Comparison of ENCODE assay signal across 10 cellular contexts in genomic region chr2:210445116-210445707, GRCh38. TPM values are rescaled to one million over a fixed set of nuclear protein-coding genes. Genes with fewer than 3 reads are reported as not detected.
A peak's percentile ranks its signal among the peaks of the same experiment; 100 is the strongest.
DNase-seq lines count a peak whose midpoint lies in the region; ATAC-seq and TF ChIP-seq lines count a peak whose summit lies in the region.
"Had no signal": no experiment of that assay in that cellular context is flagged by ENCODE, and none has a peak within 500 bp of the region (broad histone marks: within the 10 kb centered on the region; RNA-seq: fewer than 3 reads in every experiment).

No MANE protein-coding gene starts in this region.

- no peak overlapping the region for H3K4me3 ChIP-seq in DND-41 (ENCODE audit: low read depth in 1 of 2, low read length in 2 of 2)
- H3K4me3 ChIP-seq in GM23338: no peak overlapping the region
- no peak overlapping the region for H3K4me3 ChIP-seq in coronary artery
- no peak overlapping the region for H3K4me3 ChIP-seq in neutrophil (ENCODE audit: low read depth in 1 of 2, low read length in 1 of 2)
- H3K4me3 ChIP-seq: SK-N-MC, skin epidermis had no signal

- H3K9me3 ChIP-seq in DND-41 (ENCODE audit: insufficient read depth, low read length, severe bottlenecking): peaks cover 5% of the 10 kb centered on the region
- no peaks in the 10 kb centered on the region for H3K9me3 ChIP-seq in neutrophil

- peaks cover 19% of the 10 kb centered on the region; the same call in 1 of the 2 replicates for H3K79me2 ChIP-seq in DND-41 (ENCODE audit: insufficient read depth, low read length)
- H3K79me2 ChIP-seq in GM23338 (replicated peaks; ENCODE audit: insufficient read depth): peaks cover 10% of the 10 kb centered on the region

- peaks cover 30% of the 10 kb centered on the region for H3K4me1 Mint-ChIP-seq in GM23338

- H3K27me3 Mint-ChIP-seq in GM23338 (ENCODE audit: insufficient read depth, low read depth, poor library complexity): peaks cover 3% of the 10 kb centered on the region

- H2AFZ ChIP-seq in DND-41 (ENCODE audit: low read depth, low read length) (no peak overlapping the region), GM23338 (no peak overlapping the region)

- peak; percentile 72 for TF ChIP-seq CTCF in DND-41 (IDR thresholded peaks at IDR 0.05; ENCODE audit: borderline replicate concordance, extremely low read depth, low read length, poor library complexity, severe bottlenecking)
- TF ChIP-seq CTCF in GM23338 (conservative IDR thresholded peaks at IDR 0.05; ENCODE audit: low read depth in 2 of 2): peak; percentile 62 to 94
- peak; percentile 48 for TF ChIP-seq CTCF in coronary artery (IDR thresholded peaks at IDR 0.05)
- peak; percentile 53 for TF ChIP-seq CTCF in neutrophil (IDR thresholded peaks at IDR 0.05)

- peaks cover 22% of the 10 kb centered on the region; the same call in 2 of the 3 replicates for H3K9me3 Mint-ChIP-seq in GM23338

- no peaks in the 10 kb centered on the region for H3F3A ChIP-seq in GM23338 (replicated peaks; ENCODE audit: low read depth)

- no peaks in the 10 kb centered on the region for H3K4me1 ChIP-seq in DND-41 (ENCODE audit: insufficient read depth, low read length)
- H3K4me1 ChIP-seq in GM23338 (ENCODE audit: insufficient read depth): peaks cover 14% of the 10 kb centered on the region; the same call in 1 of the 2 replicates
- H3K4me1 ChIP-seq in neutrophil (ENCODE audit: control insufficient read depth in 1 of 2, insufficient read depth in 1 of 2, low read depth in 1 of 2, low read length in 1 of 2): peaks cover 0 to 4% of the 10 kb centered on the region in 2 experiments

- no peaks in the 10 kb centered on the region for H3K27me3 ChIP-seq in DND-41 (ENCODE audit: insufficient read depth, low read length, poor library complexity)
- H3K27me3 ChIP-seq in GM23338 (ENCODE audit: insufficient read depth): no peaks in the 10 kb centered on the region
- H3K27me3 ChIP-seq in neutrophil: no peaks in the 10 kb centered on the region

- H3K9ac ChIP-seq in DND-41 (ENCODE audit: low read depth, low read length): no peak overlapping the region

- H3K36me3 ChIP-seq in DND-41 (ENCODE audit: insufficient read depth, low read length): peaks cover 40% of the 10 kb centered on the region; the same call in 1 of the 2 replicates
- no peaks in the 10 kb centered on the region for H3K36me3 ChIP-seq in GM23338 (ENCODE audit: insufficient read depth)
- H3K36me3 ChIP-seq in neutrophil: no peaks in the 10 kb centered on the region

- H3K9me2 ChIP-seq in GM23338 (ENCODE audit: insufficient read depth): no peaks in the 10 kb centered on the region

- H4K20me1 ChIP-seq in DND-41 (ENCODE audit: insufficient read depth, low read length) (peaks cover 10% of the 10 kb centered on the region; the same call in 1 of the 2 replicates), GM23338 (replicated peaks; ENCODE audit: insufficient read depth) (no peaks in the 10 kb centered on the region)

- ATAC-seq in DND-41 (ENCODE audit: insufficient read depth, low read depth): 0 out of 3 replicates have a peak, but pooled peaks have one; percentile 54
- no peak for ATAC-seq in GM23338
- no peak for ATAC-seq in HG03095 (IDR thresholded peaks at IDR 0.05; ENCODE audit: unreplicated experiment)
- no peak for ATAC-seq in HG03457 (IDR thresholded peaks at IDR 0.05; ENCODE audit: unreplicated experiment)
- ATAC-seq in HG02798 (IDR thresholded peaks at IDR 0.05; ENCODE audit: poor library complexity, unreplicated experiment): no peak

- H3K27ac ChIP-seq in DND-41 (ENCODE audit: low read length) (no peak overlapping the region), GM23338 (ENCODE audit: low read depth) (no peak overlapping the region), coronary artery (no peak overlapping the region), neutrophil (no peak overlapping the region)
- H3K27ac ChIP-seq: SK-N-MC, skin epidermis had no signal

- DNase-seq in DND-41 (no peak), GM23338 (ENCODE audit: low spot score) (peak; percentile 58), NCI-H345 (lab: John Stamatoyannopoulos, UW) (peak; percentile 6), coronary artery (ENCODE audit: low spot score) (no peak)

- H3K4me2 ChIP-seq in DND-41 (ENCODE audit: insufficient read depth, low read length): no peak overlapping the region
- H3K4me2 ChIP-seq in GM23338: no peak overlapping the region

- peaks cover 50% of the 10 kb centered on the region for H3K36me3 Mint-ChIP-seq in GM23338 (ENCODE audit: low read depth)

- H3K4me3 Mint-ChIP-seq in GM23338: no peak overlapping the region

- no peak overlapping the region for H3K27ac Mint-ChIP-seq in GM23338

TF ChIP-seq in GM23338, 12 proteins besides CTCF, POLR2A, EP300 and RAD21 (continues in another document):
- TF ChIP-seq EZH2 (IDR thresholded peaks at IDR 0.05; ENCODE audit: low read depth, unreplicated experiment) (no peak), JUNB (IDR thresholded peaks at IDR 0.05; ENCODE audit: unreplicated experiment) (no peak), STAT1 (IDR thresholded peaks at IDR 0.05; ENCODE audit: unreplicated experiment) (no peak), EZH2phosphoT487 (IDR thresholded peaks at IDR 0.05; ENCODE audit: unreplicated experiment) (no peak), ETS1 (IDR thresholded peaks at IDR 0.05) (no peak)
- TF ChIP-seq, protein P1, sequence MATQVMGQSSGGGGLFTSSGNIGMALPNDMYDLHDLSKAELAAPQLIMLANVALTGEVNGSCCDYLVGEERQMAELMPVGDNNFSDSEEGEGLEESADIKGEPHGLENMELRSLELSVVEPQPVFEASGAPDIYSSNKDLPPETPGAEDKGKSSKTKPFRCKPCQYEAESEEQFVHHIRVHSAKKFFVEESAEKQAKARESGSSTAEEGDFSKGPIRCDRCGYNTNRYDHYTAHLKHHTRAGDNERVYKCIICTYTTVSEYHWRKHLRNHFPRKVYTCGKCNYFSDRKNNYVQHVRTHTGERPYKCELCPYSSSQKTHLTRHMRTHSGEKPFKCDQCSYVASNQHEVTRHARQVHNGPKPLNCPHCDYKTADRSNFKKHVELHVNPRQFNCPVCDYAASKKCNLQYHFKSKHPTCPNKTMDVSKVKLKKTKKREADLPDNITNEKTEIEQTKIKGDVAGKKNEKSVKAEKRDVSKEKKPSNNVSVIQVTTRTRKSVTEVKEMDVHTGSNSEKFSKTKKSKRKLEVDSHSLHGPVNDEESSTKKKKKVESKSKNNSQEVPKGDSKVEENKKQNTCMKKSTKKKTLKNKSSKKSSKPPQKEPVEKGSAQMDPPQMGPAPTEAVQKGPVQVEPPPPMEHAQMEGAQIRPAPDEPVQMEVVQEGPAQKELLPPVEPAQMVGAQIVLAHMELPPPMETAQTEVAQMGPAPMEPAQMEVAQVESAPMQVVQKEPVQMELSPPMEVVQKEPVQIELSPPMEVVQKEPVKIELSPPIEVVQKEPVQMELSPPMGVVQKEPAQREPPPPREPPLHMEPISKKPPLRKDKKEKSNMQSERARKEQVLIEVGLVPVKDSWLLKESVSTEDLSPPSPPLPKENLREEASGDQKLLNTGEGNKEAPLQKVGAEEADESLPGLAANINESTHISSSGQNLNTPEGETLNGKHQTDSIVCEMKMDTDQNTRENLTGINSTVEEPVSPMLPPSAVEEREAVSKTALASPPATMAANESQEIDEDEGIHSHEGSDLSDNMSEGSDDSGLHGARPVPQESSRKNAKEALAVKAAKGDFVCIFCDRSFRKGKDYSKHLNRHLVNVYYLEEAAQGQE (IDR thresholded peaks at IDR 0.05; ENCODE audit: unreplicated experiment): no peak

RNA-seq across cellular contexts. Expression of gene LANCL1, which starts 31.3 kb away (rescaled TPM):
- total RNA-seq in GM23338 (2014; rRNA removed; shearing (Covaris generic)): 36.8 and 41.1 TPM in 2 replicates
- polyA plus RNA-seq in GM23338 (2016; fragmentation: Nextera tagmentation; extraction: Ambion mirVana): 10.8 and 13.4 TPM in 2 replicates

Comparison
In these comparisons a context has a peak if more than half of its experiments do, and no peak if none do; other contexts are left out.
1. DNase-seq: peak in GM23338 (single experiment) and NCI-H345 (single experiment); none in DND-41 (single experiment) and coronary artery (single experiment).
2. Peak in every context shown above with its lines, with median percentiles within 50 percentile points of each other: CTCF ChIP-seq.